Comparison of ENCODE assay signal across 20 cellular contexts in genomic region chr2:179818546-179818945, GRCh38. TPM values are rescaled to one million over a fixed set of nuclear protein-coding genes. Genes with fewer than 3 reads are reported as not detected.
DNase-seq lines count a peak whose midpoint lies in the region; ATAC-seq and TF ChIP-seq lines count a peak whose summit lies in the region.
"Had no signal": no experiment of that assay in that cellular context is flagged by ENCODE, and none has a peak within 500 bp of the region (broad histone marks: within the 10 kb centered on the region; RNA-seq: fewer than 3 reads in every experiment).

No MANE protein-coding gene starts in this region.

- no peaks in the 10 kb centered on the region for H3K9me3 Mint-ChIP-seq in activated CD4-positive, alpha-beta memory T cell treated with anti-CD3 and anti-CD28 coated beads, Interleukin-2, amount 10 ng/mL, durations not matched to agents 7 days and 5 days
- H3K9me3 Mint-ChIP-seq: H9, type B pancreatic cell had no signal

- H3K27ac ChIP-seq in ACC112 (ENCODE audit: low read depth, low read length) (no peak overlapping the region), prostate gland (no peak overlapping the region)
- H3K27ac ChIP-seq: left ventricle myocardium inferior, stomach had no signal

- H3K36me3 ChIP-seq in ACC112 (ENCODE audit: insufficient read depth, low read length) (no peaks in the 10 kb centered on the region), prostate gland (no peaks in the 10 kb centered on the region)
- H3K36me3 ChIP-seq: left ventricle myocardium inferior, stomach had no signal

- no peaks in the 10 kb centered on the region for H3K27me3 Mint-ChIP-seq in activated CD4-positive, alpha-beta memory T cell treated with anti-CD3 and anti-CD28 coated beads, Interleukin-2, amount 10 ng/mL, durations not matched to agents 7 days and 5 days
- H3K27me3 Mint-ChIP-seq: type B pancreatic cell had no signal

- H2AFZ ChIP-seq in ACC112 (ENCODE audit: low read length, unreplicated experiment): peak overlapping the region; percentile 55

- CTCF ChIA-PET in activated CD4-positive, alpha-beta memory T cell treated with anti-CD3 and anti-CD28 coated beads, Interleukin-2, amount 10 ng/mL, durations not matched to agents 7 days and 5 days (lab: Charles Lee): no interaction called here

- no peaks in the 10 kb centered on the region for H3K36me3 Mint-ChIP-seq in activated CD4-positive, alpha-beta memory T cell treated with anti-CD3 and anti-CD28 coated beads, Interleukin-2, amount 10 ng/mL, durations not matched to agents 7 days and 5 days (ENCODE audit: low read depth)
- H3K36me3 Mint-ChIP-seq: type B pancreatic cell had no signal

- H3K27me3 ChIP-seq in ACC112 (ENCODE audit: insufficient read depth, low read length): no peaks in the 10 kb centered on the region
- no peaks in the 10 kb centered on the region for H3K27me3 ChIP-seq in prostate gland (replicated peaks; ENCODE audit: insufficient read depth)
- H3K27me3 ChIP-seq: stomach had no signal

- WGBS in prostate gland: 84% methylated on average over 8 of the region's 8 CpGs

- H3K79me2 ChIP-seq in ACC112 (ENCODE audit: control insufficient read depth, insufficient read depth, low read length, unreplicated experiment): no peaks in the 10 kb centered on the region

- H3K4me3 ChIP-seq in ACC112 (ENCODE audit: low read depth, low read length) (no peak overlapping the region), prostate gland (no peak overlapping the region)
- H3K4me3 ChIP-seq: left ventricle myocardium inferior, mucosa of descending colon, stomach had no signal

- H3K4me3 Mint-ChIP-seq in activated CD4-positive, alpha-beta memory T cell treated with anti-CD3 and anti-CD28 coated beads, Interleukin-2, amount 10 ng/mL, durations not matched to agents 7 days and 5 days: no peak overlapping the region
- H3K4me3 Mint-ChIP-seq: H9, type B pancreatic cell had no signal

- intact Hi-C loops in sciatic nerve (cut with DNase I): no loop called here
- intact Hi-C loops in prostate gland (cut with DNase I): no loop called here

- no peak overlapping the region for H3K27ac Mint-ChIP-seq in activated CD4-positive, alpha-beta memory T cell treated with anti-CD3 and anti-CD28 coated beads, Interleukin-2, amount 10 ng/mL, durations not matched to agents 7 days and 5 days
- H3K27ac Mint-ChIP-seq: type B pancreatic cell had no signal

- no peak for TF ChIP-seq POLR2A in prostate gland (IDR thresholded peaks at IDR 0.05)

- H3K4me1 ChIP-seq in ACC112 (ENCODE audit: control insufficient read depth, insufficient read depth, low read length, unreplicated experiment) (peaks cover 11% of the 10 kb centered on the region), prostate gland (replicated peaks) (no peaks in the 10 kb centered on the region)
- H3K4me1 ChIP-seq: left ventricle myocardium inferior, stomach had no signal

- H3K4me1 Mint-ChIP-seq in activated CD4-positive, alpha-beta memory T cell treated with anti-CD3 and anti-CD28 coated beads, Interleukin-2, amount 10 ng/mL, durations not matched to agents 7 days and 5 days: no peaks in the 10 kb centered on the region

- ATAC-seq in sciatic nerve: no peak
- ATAC-seq: mucosa of descending colon had no signal

- POLR2A ChIA-PET in activated CD4-positive, alpha-beta memory T cell treated with anti-CD3 and anti-CD28 coated beads, Interleukin-2, amount 10 ng/mL, durations not matched to agents 7 days and 5 days (lab: Charles Lee): no interaction called here

- H3K9me3 ChIP-seq in prostate gland: no peaks in the 10 kb centered on the region
- H3K9me3 ChIP-seq: left ventricle myocardium inferior, mucosa of descending colon, stomach had no signal

- TF ChIP-seq CTCF in prostate gland (IDR thresholded peaks at IDR 0.05): no peak

- peak; percentile 27 for DNase-seq in HPDE6-E6E7 (ENCODE audit: extremely low spot score)
- peak; percentile 13 for DNase-seq in amniotic epithelial cell (ENCODE audit: low read depth)
- peak; percentile 14 for DNase-seq in glomerular endothelial cell (ENCODE audit: extremely low read depth, low read depth, low spot score)
- DNase-seq in sciatic nerve (ENCODE audit: low spot score): no peak
- no peak for DNase-seq in prostate gland (ENCODE audit: low spot score)
- no peak for DNase-seq in activated CD4-positive, alpha-beta memory T cell treated with anti-CD3 and anti-CD28 coated beads, Interleukin-2, amount 10 ng/mL, durations not matched to agents 7 days and 5 days
- DNase-seq in COR-L47 (lab: John Stamatoyannopoulos, UW): no peak
- DNase-seq: activated effector memory CD4-positive, alpha-beta T cell treated with Interleukin-2 at 50 U/mL for 16 hours; amygdala; DMS153; H9; Karpas-422; left ventricle myocardium inferior; mucosa of descending colon; NCI-H1105 treated with DMSO at 0.1 percent for 48 hours; NCI-H2107; stomach had no signal

RNA-seq across cellular contexts. Expression of gene ZNF385B, which starts 42.9 kb away (rescaled TPM):
- total RNA-seq in glomerular endothelial cell: not detected in 2 replicates
- total RNA-seq in sciatic nerve: 5.3 TPM
- total RNA-seq in prostate gland: 10 to 100 TPM in 1 of 2 donors, 1 to 10 TPM in 1; 4.9 to 35.7 TPM
- total RNA-seq in activated CD4-positive, alpha-beta memory T cell treated with anti-CD3 and anti-CD28 coated beads, Interleukin-2, amount 10 ng/mL, durations not matched to agents 7 days and 5 days: not detected
- total RNA-seq: A673 had no signal

Comparison
In these comparisons a context has a peak if more than half of its experiments do, and no peak if none do; other contexts are left out.
1. DNase-seq: peak in HPDE6-E6E7 (single experiment), amniotic epithelial cell (single experiment) and glomerular endothelial cell (single experiment); none in sciatic nerve (single experiment), prostate gland (single experiment), activated CD4-positive, alpha-beta memory T cell treated with anti-CD3 and anti-CD28 coated beads, Interleukin-2, amount 10 ng/mL, durations not matched to agents 7 days and 5 days (single experiment) and COR-L47 (single experiment).